17 cellular contexts compared by ENCODE assay signal in genomic region chr20:24314053-24314452, GRCh38.
DNase-seq lines count a peak whose midpoint lies in the region; ATAC-seq and TF ChIP-seq lines count a peak whose summit lies in the region.
"Had no signal": no experiment of that assay in that cellular context is flagged by ENCODE, and none has a peak within 500 bp of the region (broad histone marks: within the 10 kb centered on the region; RNA-seq: fewer than 3 reads in every experiment).

No MANE protein-coding gene starts in this region.

- H3K4me3 ChIP-seq in WERI-Rb-1 (ENCODE audit: low read depth, low read length): no peak overlapping the region
- H3K4me3 ChIP-seq in Caco-2 (ENCODE audit: low read depth, low read length): no peak overlapping the region
- no peak overlapping the region for H3K4me3 ChIP-seq in aorta (ENCODE audit: low read length in 2 of 2)
- H3K4me3 ChIP-seq: BLaER1, GM23248 had no signal

- no peak for ATAC-seq in aorta (ENCODE audit: low FRiP score)
- ATAC-seq: CD8-positive, alpha-beta T cell; HCT116 had no signal

- TF ChIP-seq CTCF in WERI-Rb-1 (IDR thresholded peaks at IDR 0.05; ENCODE audit: low read depth, low read length): no peak
- no peak for TF ChIP-seq CTCF in Caco-2 (IDR thresholded peaks at IDR 0.05; ENCODE audit: insufficient read depth in 1 of 2, low read depth in 1 of 2, low read length in 1 of 2, severe bottlenecking in 1 of 2, unreplicated experiment in 1 of 2)

- no peaks in the 10 kb centered on the region for H3K9me3 Mint-ChIP-seq in Caco-2 (ENCODE audit: unreplicated experiment)
- H3K9me3 Mint-ChIP-seq: CD8-positive, alpha-beta T cell had no signal

- no peaks in the 10 kb centered on the region for H3K36me3 Mint-ChIP-seq in Caco-2 (ENCODE audit: insufficient read depth, unreplicated experiment)
- H3K36me3 Mint-ChIP-seq: CD4-positive, CD25-positive, alpha-beta regulatory T cell; CD8-positive, alpha-beta T cell had no signal

- H3K27ac Mint-ChIP-seq in Caco-2 (ENCODE audit: unreplicated experiment): no peak overlapping the region
- H3K27ac Mint-ChIP-seq: B cell; CD8-positive, alpha-beta T cell had no signal

- H3K4me3 Mint-ChIP-seq in Caco-2 (ENCODE audit: unreplicated experiment): no peak overlapping the region
- H3K4me3 Mint-ChIP-seq: B cell; CD4-positive, CD25-positive, alpha-beta regulatory T cell; CD8-positive, alpha-beta T cell had no signal

- H3K27ac ChIP-seq in WERI-Rb-1 (peak overlapping the region; percentile 80), aorta (ENCODE audit: low read depth in 1 of 2, low read length in 2 of 2) (no peak overlapping the region)
- H3K27ac ChIP-seq: 22Rv1, BLaER1, C4-2B, GM23248 had no signal

- H3K36me3 ChIP-seq in WERI-Rb-1 (no peaks in the 10 kb centered on the region), Caco-2 (ENCODE audit: control insufficient read depth, insufficient read depth, low read length) (no peaks in the 10 kb centered on the region), aorta (ENCODE audit: control insufficient read depth in 1 of 2, insufficient read depth in 2 of 2, low read length in 1 of 2) (no peaks in the 10 kb centered on the region)
- H3K36me3 ChIP-seq: BLaER1 had no signal

- no peaks in the 10 kb centered on the region for H3K4me1 ChIP-seq in Caco-2
- no peaks in the 10 kb centered on the region for H3K4me1 ChIP-seq in aorta (ENCODE audit: control insufficient read depth in 1 of 2, insufficient read depth in 2 of 2, low read length in 2 of 2)

- CTCF ChIA-PET in Caco-2 (lab: Charles Lee): no interaction called here

- H3K9me3 ChIP-seq in WERI-Rb-1 (ENCODE audit: severe bottlenecking) (no peaks in the 10 kb centered on the region), Caco-2 (no peaks in the 10 kb centered on the region), aorta (ENCODE audit: control insufficient read depth, low read length) (peaks cover 2% of the 10 kb centered on the region)
- H3K9me3 ChIP-seq: BLaER1 had no signal

- H3K4me1 Mint-ChIP-seq in Caco-2 (ENCODE audit: low read depth, unreplicated experiment): no peaks in the 10 kb centered on the region

- DNase-seq in D341Med (ENCODE audit: low spot score) (peak; percentile 79), NCI-H82 (lab: John Stamatoyannopoulos, UW) (peak; percentile 98), WERI-Rb-1 (peak; percentile 95), Caco-2 (no peak), nucleus accumbens (lab: John Stamatoyannopoulos, UW) (no peak), aorta (no peak)
- DNase-seq: CD4-positive, CD25-positive, alpha-beta regulatory T cell; CD8-positive, alpha-beta T cell; DMS53; DMS79 treated with DMSO at 0.1 percent for 48 hours; GM23248; H7 had no signal

- POLR2A ChIA-PET in Caco-2 (lab: Charles Lee): no interaction called here

- H3K27me3 ChIP-seq in WERI-Rb-1 (ENCODE audit: insufficient read depth, low read depth, severe bottlenecking) (no peaks in the 10 kb centered on the region), Caco-2 (replicated peaks; ENCODE audit: control insufficient read depth, insufficient read depth, low read length) (no peaks in the 10 kb centered on the region; the same call in 1 of the 2 replicates), aorta (ENCODE audit: control insufficient read depth in 1 of 2, insufficient read depth in 2 of 2, low read length in 1 of 2) (peaks cover 0 to 1% of the 10 kb centered on the region in 2 donors)
- H3K27me3 ChIP-seq: BLaER1 had no signal

- BruUV-seq in Caco-2 (replicated peaks; lab: Mats Ljungman, UMichigan): no TSS peak

- intact Hi-C loops in Caco-2 (cut with micrococcal nuclease; ENCODE audit: unreplicated experiment): no loop called here
- intact Hi-C loops in aorta (cut with DNase I): no loop called here

- 77 to 81% methylated on average over 4 of the region's 4 CpGs for WGBS in aorta, 2 donors

- peaks cover 19% of the 10 kb centered on the region for H3K27me3 Mint-ChIP-seq in Caco-2 (ENCODE audit: insufficient read depth, unreplicated experiment)

Comparison
In these comparisons a context has a peak if more than half of its experiments do, and no peak if none do; other contexts are left out.
1. DNase-seq: peak in D341Med (single experiment), NCI-H82 (single experiment) and WERI-Rb-1 (single experiment); none in Caco-2 (0 of 2), nucleus accumbens (0 of 56) and aorta (0 of 2).